Comparison of ENCODE assay signal across 1 cellular context in genomic region chr9:125200216-125201047, GRCh38.
TF ChIP-seq lines count a peak whose summit lies in the region.

A gene with protein sequence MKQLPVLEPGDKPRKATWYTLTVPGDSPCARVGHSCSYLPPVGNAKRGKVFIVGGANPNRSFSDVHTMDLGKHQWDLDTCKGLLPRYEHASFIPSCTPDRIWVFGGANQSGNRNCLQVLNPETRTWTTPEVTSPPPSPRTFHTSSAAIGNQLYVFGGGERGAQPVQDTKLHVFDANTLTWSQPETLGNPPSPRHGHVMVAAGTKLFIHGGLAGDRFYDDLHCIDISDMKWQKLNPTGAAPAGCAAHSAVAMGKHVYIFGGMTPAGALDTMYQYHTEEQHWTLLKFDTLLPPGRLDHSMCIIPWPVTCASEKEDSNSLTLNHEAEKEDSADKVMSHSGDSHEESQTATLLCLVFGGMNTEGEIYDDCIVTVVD (plus strand): TSS chr9:125200542. CDS start chr9:125203014, 2,472 bp downstream.

TF ChIP-seq in HCT116, 20 proteins besides CTCF, POLR2A, EP300 and RAD21 (continued from another document):
- TF ChIP-seq REST (IDR thresholded peaks at IDR 0.05; ENCODE audit: low read depth) = no peak
